In genomic region chr1:99264201-99265021, GRCh38 we compare ENCODE assay signal across 8 cellular contexts. TPM values are rescaled to one million over a fixed set of nuclear protein-coding genes. Genes with fewer than 3 reads are reported as not detected.
DNase-seq lines count a peak whose midpoint lies in the region; ATAC-seq, FAIRE-seq and TF ChIP-seq lines count a peak whose summit lies in the region.

PLPPR4 (plus strand) TSS chr1:99264492; CDS start chr1:99264594, 102 bp downstream.

- ATAC-seq in HG02642 (IDR thresholded peaks at IDR 0.05; ENCODE audit: poor library complexity, unreplicated experiment) = no peak

- peaks cover 0 to 2% of the 10 kb centered on the region in 2 donors for H3K4me1 ChIP-seq in kidney (ENCODE audit: control insufficient read depth in 1 of 2, insufficient read depth in 1 of 2, low read depth in 1 of 2, low read length in 2 of 2)
- H3K4me1 ChIP-seq in spleen = peaks cover 0 to 12% (median 4%) of the 10 kb centered on the region in 6 donors

- intact Hi-C loops in kidney (cut with DNase I) = no loop called here
- intact Hi-C loops in spleen (cut with DNase I; ENCODE audit: low total_unique reads) = no loop called here

- no peak within 1 kb of the TSS for H3K27ac ChIP-seq in kidney (ENCODE audit: low read depth in 2 of 2, low read length in 2 of 2)
- H3K27ac ChIP-seq in spleen = no peak within 1 kb of the TSS

- FAIRE-seq in GM12892 (lab: Jason Lieb, UNC) (no peak), kidney (lab: Jason Lieb, UNC) (no peak)

- H3K27me3 ChIP-seq in spleen (replicated peaks in 1 of 7) = peaks cover 0 to 49% (median 17%) of the 10 kb centered on the region in 7 donors

- no peak within 1 kb of the TSS for H3K9ac ChIP-seq in kidney (ENCODE audit: low read length in 2 of 2)

- H3K4me3 ChIP-seq in choroid plexus epithelial cell (ENCODE audit: low read depth, low read length) (peak within 1 kb of the TSS; percentile 43), kidney (ENCODE audit: low read length in 2 of 2) (peak within 1 kb of the TSS; percentile 66 to 68), spleen (peak within 1 kb of the TSS in 7 of 8 donors; percentile 9 to 59 (median 27))

- 4 to 6% (median 5%) methylated on average over 40 to 51 of the region's 51 CpGs for WGBS in spleen, 5 donors

- H3K9me3 ChIP-seq in kidney (ENCODE audit: control insufficient read depth in 1 of 2, low read length in 2 of 2) (no peaks in the 10 kb centered on the region), spleen (peaks cover 0 to 10% (median 0%) of the 10 kb centered on the region in 8 donors)

- H3K36me3 ChIP-seq in kidney (ENCODE audit: control insufficient read depth in 1 of 2, insufficient read depth in 2 of 2, low read length in 2 of 2) = no peaks in the 10 kb centered on the region
- no peaks in the 10 kb centered on the region for H3K36me3 ChIP-seq in spleen

- no peak for TF ChIP-seq POLR2A in GM12892 (IDR thresholded peaks at IDR 0.05; ENCODE audit: low read depth, low read length)
- TF ChIP-seq POLR2A in spleen (IDR thresholded peaks at IDR 0.05) = no peak

- DNase-seq in GM12892 (ENCODE audit: insufficient read length) = peak; percentile 5
- DNase-seq in NCI-H510A treated with DMSO at 0.1 percent for 48 hours (lab: John Stamatoyannopoulos, UW) = peak; percentile 36
- peak; percentile 10 for DNase-seq in choroid plexus epithelial cell (ENCODE audit: low read depth)
- peak; percentile 71 for DNase-seq in kidney
- peak; percentile 72 for DNase-seq in spleen
- no peak for DNase-seq in NK-92 treated with Interleukin-12 subunit alpha and Interleukin-12 subunit beta, amount 100 ng/mL, for 24 hours (lab: John Stamatoyannopoulos, UW)
- DNase-seq in activated effector memory CD4-positive, alpha-beta T cell treated with anti-CD3 and anti-CD28 coated beads, Interleukin-2, amount 50 U/mL, for 16 hours = no peak

- TF ChIP-seq CTCF in choroid plexus epithelial cell (conservative IDR thresholded peaks at IDR 0.05; ENCODE audit: low read depth, low read length) (no peak), kidney (IDR thresholded peaks at IDR 0.05; ENCODE audit: borderline replicate concordance, extremely low read depth, insufficient read depth) (no peak), spleen (IDR thresholded peaks at IDR 0.05 in 8 of 11, conservative IDR thresholded peaks at IDR 0.05 in 3 of 11) (no peak)

RNA-seq across cellular contexts. Expression of gene PLPPR4, which starts in this region (rescaled TPM):
- polyA plus RNA-seq in GM12892 (2012; ENCODE audit: missing spikeins) = not detected
- total RNA-seq in kidney (0.09 TPM), spleen (1 to 10 TPM in 1 of 7 donors, under 1 TPM in 6; 0.17 to 1.6 (median 0.43) TPM)
- polyA plus RNA-seq in kidney (ENCODE audit: insufficient read depth, low read depth, low replicate concordance) (0.45 TPM), spleen (under 1 TPM; 0.06 to 0.48 (median 0.26) TPM)

Comparison
In these comparisons a context has a peak if more than half of its experiments do, and no peak if none do; other contexts are left out.
1. Peak in DNase-seq and H3K4me3 ChIP-seq in kidney; RNA of the gene not detected or under 1 TPM.
2. DNase-seq: peak in GM12892 (single experiment), NCI-H510A treated with DMSO at 0.1 percent for 48 hours (single experiment), choroid plexus epithelial cell (single experiment) and spleen (single experiment); none in NK-92 treated with Interleukin-12 subunit alpha and Interleukin-12 subunit beta, amount 100 ng/mL, for 24 hours (single experiment) and activated effector memory CD4-positive, alpha-beta T cell treated with anti-CD3 and anti-CD28 coated beads, Interleukin-2, amount 50 U/mL, for 16 hours (single experiment).
3. Peak in every context shown above with its lines, with median percentiles within 50 percentile points of each other: H3K4me3 ChIP-seq.